15 cellular contexts compared by ENCODE assay signal in genomic region chr1:245469734-245470133, GRCh38.
"Had no signal": no experiment of that assay in that cellular context is flagged by ENCODE, and none has a peak within 500 bp of the region (broad histone marks: within the 10 kb centered on the region; RNA-seq: fewer than 3 reads in every experiment).

No MANE protein-coding gene starts in this region.

- FAIRE-seq: islet of Langerhans, TTC549 had no signal

- H3K36me3 ChIP-seq: adrenal gland, neural progenitor cell, ovary, spleen, upper lobe of left lung had no signal

- DNase-seq: activated CD4-positive, alpha-beta T cell treated with anti-CD3 and anti-CD28 coated beads, Interleukin-2, amount 10 ng/mL, durations not matched to agents 24 days and 14 days; activated CD8-positive, alpha-beta memory T cell treated with anti-CD3 and anti-CD28 coated beads, Interleukin-2, amount 50 U/mL, for 4 hours; activated CD8-positive, alpha-beta T cell treated with anti-CD3 and anti-CD28 coated beads, Interleukin-2, amount 10 ng/mL, durations not matched to agents 7 days and 5 days; activated effector memory CD4-positive, alpha-beta T cell treated with anti-CD3 and anti-CD28 coated beads, Interleukin-2, amount 50 U/mL, for 16 hours; activated T-cell treated with anti-CD3 and anti-CD28 coated beads, Interleukin-2, amount 50 U/mL, for 48 hours; adrenal gland; left colon; midbrain; ovary; spleen; upper lobe of left lung had no signal

- H3K9me3 ChIP-seq: adrenal gland, ovary, spleen, upper lobe of left lung had no signal

- H3K27ac ChIP-seq: adrenal gland, neural progenitor cell, ovary, spleen, upper lobe of left lung had no signal

- H3K4me3 ChIP-seq: adrenal gland, lung, neural progenitor cell, ovary, spleen, upper lobe of left lung had no signal

- H3K4me1 ChIP-seq: adrenal gland, spleen, upper lobe of left lung had no signal

- H3K27me3 ChIP-seq: adrenal gland, neural progenitor cell, ovary, spleen, upper lobe of left lung had no signal
